12 cellular contexts compared by ENCODE assay signal in genomic region chr2:235300368-235301201, GRCh38.
DNase-seq lines count a peak whose midpoint lies in the region; ATAC-seq, FAIRE-seq and TF ChIP-seq lines count a peak whose summit lies in the region.
"Had no signal": no experiment of that assay in that cellular context is flagged by ENCODE, and none has a peak within 500 bp of the region (broad histone marks: within the 10 kb centered on the region; RNA-seq: fewer than 3 reads in every experiment).

No MANE protein-coding gene starts in this region.

- peak; percentile 58 for FAIRE-seq in bronchial epithelial cell (lab: Jason Lieb, UNC)
- FAIRE-seq: keratinocyte had no signal

- peaks cover 10% of the 10 kb centered on the region for H3K4me1 ChIP-seq in osteoblast (ENCODE audit: insufficient read depth, low read length)
- H3K4me1 ChIP-seq: sigmoid colon had no signal

- H3K79me2 ChIP-seq in osteoblast (ENCODE audit: insufficient read depth, low read length), result no peaks in the 10 kb centered on the region

- no peak overlapping the region for H3K27ac Mint-ChIP-seq in stimulated activated naive B cell treated with anti-CD40 and anti-IgM and Interleukin-4, amounts not matched to agents 10 μg/mL and 1 μg/mL and 100 μg/mL, for 72 hours

- peak overlapping the region; percentile 20 for H2AFZ ChIP-seq in osteoblast (ENCODE audit: low read length)

- peaks cover 28 to 36% of the 10 kb centered on the region in 2 donors for H3K27me3 Mint-ChIP-seq in stimulated activated naive B cell treated with anti-CD40 and anti-IgM and Interleukin-4, amounts not matched to agents 10 μg/mL and 1 μg/mL and 100 μg/mL, for 72 hours

- no peaks in the 10 kb centered on the region for H3K4me1 Mint-ChIP-seq in stimulated activated naive B cell treated with anti-CD40 and anti-IgM and Interleukin-4, amounts not matched to agents 10 μg/mL and 1 μg/mL and 100 μg/mL, for 72 hours

- H3K27ac ChIP-seq in osteoblast (ENCODE audit: low read depth, low read length), result no peak overlapping the region
- H3K27ac ChIP-seq: sigmoid colon had no signal

- H3K9me3 ChIP-seq in osteoblast (ENCODE audit: low read depth, low read length), result no peaks in the 10 kb centered on the region
- H3K9me3 ChIP-seq: sigmoid colon had no signal

- peak; percentile 87 for DNase-seq in Daoy (ENCODE audit: low read depth)
- DNase-seq in NCI-H2029 treated with DMSO at 0.1 percent for 48 hours (lab: John Stamatoyannopoulos, UW), result peak; percentile 70
- peak; percentile 15 for DNase-seq in bronchial epithelial cell (ENCODE audit: low read depth)
- DNase-seq in osteoblast (ENCODE audit: insufficient read length, low spot score, missing footprints), result peak; percentile 84
- DNase-seq in iPS-NIHi7 (ENCODE audit: extremely low spot score), result no peak
- DNase-seq in activated T-cell treated with anti-CD3 and anti-CD28 coated beads, Interleukin-2, amount 50 U/mL, for 48 hours, result no peak
- DNase-seq in stimulated activated naive B cell treated with anti-CD40 and anti-IgM and Interleukin-4, amounts not matched to agents 10 μg/mL and 1 μg/mL and 100 μg/mL, for 72 hours, result no peak
- DNase-seq: activated naive CD4-positive, alpha-beta T cell; Karpas-422; sigmoid colon had no signal

- no peaks in the 10 kb centered on the region for H3K36me3 Mint-ChIP-seq in stimulated activated naive B cell treated with anti-CD40 and anti-IgM and Interleukin-4, amounts not matched to agents 10 μg/mL and 1 μg/mL and 100 μg/mL, for 72 hours

- H3K4me2 ChIP-seq in osteoblast (ENCODE audit: insufficient read depth, low read length), result peak overlapping the region; percentile 24

- no peak overlapping the region for H3K4me3 Mint-ChIP-seq in stimulated activated naive B cell treated with anti-CD40 and anti-IgM and Interleukin-4, amounts not matched to agents 10 μg/mL and 1 μg/mL and 100 μg/mL, for 72 hours

- no peak for ATAC-seq in stimulated activated naive B cell treated with anti-CD40 and anti-IgM and Interleukin-4, amounts not matched to agents 10 μg/mL and 1 μg/mL and 100 μg/mL, for 72 hours (replicated peaks)
- ATAC-seq: Panc1 had no signal

- peaks cover 6% of the 10 kb centered on the region in 2 donors for H3K9me3 Mint-ChIP-seq in stimulated activated naive B cell treated with anti-CD40 and anti-IgM and Interleukin-4, amounts not matched to agents 10 μg/mL and 1 μg/mL and 100 μg/mL, for 72 hours

- no peaks in the 10 kb centered on the region for H4K20me1 ChIP-seq in osteoblast (ENCODE audit: insufficient read depth, low read length)

- H3K27me3 ChIP-seq in bronchial epithelial cell (ENCODE audit: control insufficient read depth, insufficient read depth, low read length) (no peaks in the 10 kb centered on the region), osteoblast (ENCODE audit: insufficient read depth, low read length) (no peaks in the 10 kb centered on the region)

- H3K36me3 ChIP-seq in bronchial epithelial cell (ENCODE audit: control insufficient read depth, insufficient read depth, low read length) (no peaks in the 10 kb centered on the region), osteoblast (ENCODE audit: insufficient read depth, low read length) (no peaks in the 10 kb centered on the region)
- H3K36me3 ChIP-seq: sigmoid colon had no signal

- no peak overlapping the region for H3K4me3 ChIP-seq in bronchial epithelial cell (ENCODE audit: low read depth, low read length)
- no peak overlapping the region for H3K4me3 ChIP-seq in osteoblast (ENCODE audit: insufficient read depth, low read length)
- H3K4me3 ChIP-seq: sigmoid colon had no signal

- TF ChIP-seq CTCF in bronchial epithelial cell (IDR thresholded peaks at IDR 0.05; ENCODE audit: insufficient read depth, low read length, severe bottlenecking) (no peak), osteoblast (IDR thresholded peaks at IDR 0.05; ENCODE audit: extremely low read depth, low read depth, low read length) (peak; percentile 20)

Comparison
In these comparisons a context has a peak if more than half of its experiments do, and no peak if none do; other contexts are left out.
1. DNase-seq: peak in Daoy (single experiment), NCI-H2029 treated with DMSO at 0.1 percent for 48 hours (single experiment), bronchial epithelial cell (single experiment) and osteoblast (single experiment); none in iPS-NIHi7 (single experiment), activated T-cell treated with anti-CD3 and anti-CD28 coated beads, Interleukin-2, amount 50 U/mL, for 48 hours (0 of 2) and stimulated activated naive B cell treated with anti-CD40 and anti-IgM and Interleukin-4, amounts not matched to agents 10 μg/mL and 1 μg/mL and 100 μg/mL, for 72 hours (single experiment).